15 cellular contexts compared by ENCODE assay signal in the genomic region with DNA sequence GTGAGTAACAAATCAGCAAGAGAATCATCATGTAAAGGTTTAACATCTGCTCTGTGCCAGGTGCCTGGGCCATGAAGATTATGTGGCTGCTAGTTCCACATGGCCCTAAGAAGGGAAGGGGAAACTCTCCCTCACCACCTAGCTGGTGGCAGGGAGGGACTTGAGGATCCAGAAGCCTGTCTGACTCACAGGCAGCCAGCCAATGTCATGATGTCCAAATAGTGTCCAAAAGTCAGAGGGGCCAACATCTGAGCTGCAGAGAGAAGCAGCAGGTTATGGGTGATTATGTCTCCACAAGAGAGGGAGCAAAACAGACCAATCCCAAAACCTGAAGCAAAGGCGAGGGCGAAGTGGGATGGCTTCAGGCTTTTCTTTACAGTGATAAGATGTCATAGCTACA.
DNase-seq lines count a peak whose midpoint lies in the region; ATAC-seq and TF ChIP-seq lines count a peak whose summit lies in the region.
"Had no signal": no experiment of that assay in that cellular context is flagged by ENCODE, and none has a peak within 500 bp of the region (broad histone marks: within the 10 kb centered on the region; RNA-seq: fewer than 3 reads in every experiment).

No MANE protein-coding gene starts in this region.

- peaks cover 37 to 52% (median 47%) of the 10 kb centered on the region in 4 donors for H3K4me1 Mint-ChIP-seq in CD4-positive, alpha-beta memory T cell
- H3K4me1 Mint-ChIP-seq in naive thymus-derived CD8-positive, alpha-beta T cell, result peaks cover 33 to 62% (median 47%) of the 10 kb centered on the region in 4 donors

- DNase-seq in NCI-H82 (lab: John Stamatoyannopoulos, UW) (peak; percentile 46), NCI-H82 treated with DMSO at 0.1 percent for 48 hours (lab: John Stamatoyannopoulos, UW; ENCODE audit: unreplicated experiment) (no peak), NCI-H2029 (lab: John Stamatoyannopoulos, UW) (no peak), H7 (no peak)
- no peak for DNase-seq in CD4-positive, alpha-beta memory T cell
- no peak for DNase-seq in naive thymus-derived CD8-positive, alpha-beta T cell
- DNase-seq: C1 segment of cervical spinal cord, DMS53, IMR-90, Karpas-422, NCI-H1105, NCI-H1694, NCI-H446 treated with DMSO at 0.1 percent for 48 hours, SHP77 had no signal

- intact Hi-C loops in CD4-positive, alpha-beta memory T cell (cut with micrococcal nuclease), result no loop called here

- peaks cover 0 to 66% (median 28%) of the 10 kb centered on the region in 8 donors for H3K9me3 Mint-ChIP-seq in CD4-positive, alpha-beta memory T cell
- peaks cover 0 to 29% (median 9%) of the 10 kb centered on the region in 9 donors for H3K9me3 Mint-ChIP-seq in naive thymus-derived CD8-positive, alpha-beta T cell

- H3K36me3 Mint-ChIP-seq in CD4-positive, alpha-beta memory T cell, result peaks cover 10 to 15% of the 10 kb centered on the region in 2 donors
- H3K36me3 Mint-ChIP-seq in naive thymus-derived CD8-positive, alpha-beta T cell, result peaks cover 0 to 25% (median 9%) of the 10 kb centered on the region in 3 donors

- H3K27me3 Mint-ChIP-seq in CD4-positive, alpha-beta memory T cell, result no peaks in the 10 kb centered on the region
- H3K27me3 Mint-ChIP-seq in naive thymus-derived CD8-positive, alpha-beta T cell, result peaks cover 0 to 2% (median 0%) of the 10 kb centered on the region in 5 donors

- ATAC-seq in naive thymus-derived CD8-positive, alpha-beta T cell, result no peak

- H3K27ac ChIP-seq in CD4-positive, alpha-beta memory T cell (ENCODE audit: low read depth, low read length), result no peak overlapping the region
- H3K27ac ChIP-seq in VCaP, result peak overlapping the region; percentile 73

- no peak overlapping the region for H3K4me3 ChIP-seq in CD4-positive, alpha-beta memory T cell (ENCODE audit: low read length in 2 of 2)
- H3K4me3 ChIP-seq in H7 (ENCODE audit: insufficient read depth, low read depth, low read length), result no peak overlapping the region

- H3K27me3 ChIP-seq in CD4-positive, alpha-beta memory T cell (ENCODE audit: insufficient read depth, low read length), result no peaks in the 10 kb centered on the region
- H3K27me3 ChIP-seq in H7 (ENCODE audit: control insufficient read depth, insufficient read depth, low read length), result no peaks in the 10 kb centered on the region

- peaks cover 51% of the 10 kb centered on the region for H3K4me1 ChIP-seq in CD4-positive, alpha-beta memory T cell (ENCODE audit: insufficient read depth, low read length)

- H3K9me3 ChIP-seq in CD4-positive, alpha-beta memory T cell (ENCODE audit: control insufficient read depth in 1 of 2, low read length in 2 of 2), result peaks cover 0 to 3% of the 10 kb centered on the region in 2 donors

- CTCF ChIA-PET in CD4-positive, alpha-beta memory T cell (lab: Charles Lee; ENCODE audit: partially characterized antibody), result interaction anchor here (0.9 to 2.7 kb wide), 10 partner anchors 30 to 557 kb away, joined by 3 to 16 read pairs (median 4); partner anchors contain the start of gene ARL4C

- POLR2A ChIA-PET in CD4-positive, alpha-beta memory T cell (lab: Charles Lee; ENCODE audit: partially characterized antibody), result interaction anchor here (1.0 to 3.5 kb wide), 7 partner anchors 9 to 512 kb away, joined by 3 to 34 read pairs (median 9); partner anchors contain the start of gene ARL4C
- POLR2A ChIA-PET in naive thymus-derived CD8-positive, alpha-beta T cell (lab: Charles Lee), result interaction anchor here (1.2 kb wide), 1 partner anchor 112 kb away, joined by 3 read pairs; no protein-coding TSS in a partner anchor

- peak overlapping the region in 3 of 8 donors; percentile 18 to 40 (median 20) for H3K4me3 Mint-ChIP-seq in CD4-positive, alpha-beta memory T cell
- H3K4me3 Mint-ChIP-seq in naive thymus-derived CD8-positive, alpha-beta T cell, result peak overlapping the region in 5 of 10 donors; percentile 15 to 59 (median 31)

- TF ChIP-seq CTCF in VCaP (conservative IDR thresholded peaks at IDR 0.05), result no peak

- H3K27ac Mint-ChIP-seq in CD4-positive, alpha-beta memory T cell, result peak overlapping the region in 5 of 7 donors; percentile 35 to 64 (median 46)
- peak overlapping the region in 7 of 10 donors; percentile 5 to 89 (median 65) for H3K27ac Mint-ChIP-seq in naive thymus-derived CD8-positive, alpha-beta T cell

- no peaks in the 10 kb centered on the region for H3K36me3 ChIP-seq in CD4-positive, alpha-beta memory T cell (ENCODE audit: insufficient read depth, low read length)
- no peaks in the 10 kb centered on the region for H3K36me3 ChIP-seq in H7 (replicated peaks; ENCODE audit: control insufficient read depth, insufficient read depth, low read length)
